Comparison of ENCODE assay signal across 1 cellular context in genomic region chr7:30146127-30146612, GRCh38.
TF ChIP-seq lines count a peak whose summit lies in the region.

No MANE protein-coding gene starts in this region.

TF ChIP-seq in K562, 482 proteins besides CTCF, POLR2A, EP300 and RAD21 (continued from another document and continues in another):
- TF ChIP-seq MAX (CRISPR knock-in tag; IDR thresholded peaks at IDR 0.05) (peak; percentile 70), MAZ (CRISPR knock-in tag; conservative IDR thresholded peaks at IDR 0.05 in 1 of 2, IDR thresholded peaks at IDR 0.05 in 1 of 2) (peak; percentile 43 to 62; a peak in 2 of 4 replicates), FOXM1 (IDR thresholded peaks at IDR 0.05; ENCODE audit: low read depth) (peak; percentile 61), FOXM1 (CRISPR knock-in tag; IDR thresholded peaks at IDR 0.05; ENCODE audit: low read depth) (no peak), CEBPG (CRISPR knock-in tag; IDR thresholded peaks at IDR 0.05) (no peak), CEBPG (tag; conservative IDR thresholded peaks at IDR 0.05 in 1 of 2, IDR thresholded peaks at IDR 0.05 in 1 of 2) (no peak), POLR2G (IDR thresholded peaks at IDR 0.05; ENCODE audit: low read depth, low read length) (no peak), CCAR2 (IDR thresholded peaks at IDR 0.05; ENCODE audit: low read depth, low read length) (no peak), MYC (IDR thresholded peaks at IDR 0.05; ENCODE audit: low read depth, low read length) (peak; percentile 38; the same call in 1 of the 2 replicates), MYC (CRISPR knock-in tag; IDR thresholded peaks at IDR 0.05; ENCODE audit: borderline replicate concordance, low read depth) (no peak), ZNF263 (CRISPR knock-in tag; IDR thresholded peaks at IDR 0.05; ENCODE audit: borderline replicate concordance) (peak; percentile 98), ZFP36 (IDR thresholded peaks at IDR 0.05; ENCODE audit: low read depth, low read length, partially characterized antibody) (no peak), ZNF444 (CRISPR knock-in tag; IDR thresholded peaks at IDR 0.05) (0 out of 2 replicates have a peak, but pooled peaks have one; percentile 13), CCNT2 (IDR thresholded peaks at IDR 0.05; ENCODE audit: borderline replicate concordance, extremely low read depth, insufficient read length, low read depth, low read length) (no peak), RNF2 (IDR thresholded peaks at IDR 0.05) (peak; percentile 60), UBTF (IDR thresholded peaks at IDR 0.05; ENCODE audit: borderline replicate concordance in 1 of 2, low read depth in 2 of 2, low read length in 2 of 2) (no peak), CHD2 (IDR thresholded peaks at IDR 0.05; ENCODE audit: low read depth, low read length) (0 out of 2 replicates have a peak, but pooled peaks have one; percentile 18), ZNF224 (CRISPR knock-in tag; IDR thresholded peaks at IDR 0.05) (no peak), RAD51 (IDR thresholded peaks at IDR 0.05; ENCODE audit: borderline replicate concordance, low read depth) (no peak), ZNF324 (CRISPR knock-in tag; IDR thresholded peaks at IDR 0.05) (no peak), HNRNPLL (IDR thresholded peaks at IDR 0.05; ENCODE audit: low read depth, low read length, poor library complexity, severe bottlenecking) (no peak), NR3C1 (CRISPR knock-in tag; IDR thresholded peaks at IDR 0.05) (no peak), TRIM28 (IDR thresholded peaks at IDR 0.05) (peak; percentile 62; the same call in 1 of the 2 replicates), USF1 (CRISPR knock-in tag; IDR thresholded peaks at IDR 0.05) (peak; percentile 21; the same call in 1 of the 2 replicates), ZNF239 (CRISPR knock-in tag; IDR thresholded peaks at IDR 0.05) (no peak), PHF21A (IDR thresholded peaks at IDR 0.05; ENCODE audit: borderline replicate concordance, low read depth) (peak; percentile 32; the same call in 1 of the 2 replicates), POLR2AphosphoS5 (IDR thresholded peaks at IDR 0.05; ENCODE audit: control insufficient read depth, insufficient read depth, low read depth, low read length) (peak; percentile 77), ZMIZ1 (IDR thresholded peaks at IDR 0.05; ENCODE audit: low read depth in 2 of 2, low read length in 2 of 2) (peak in 1 of 2 experiments; percentile 86; a peak in 2 of 4 replicates), HDAC2 (IDR thresholded peaks at IDR 0.05) (peak; percentile 95), CUX1 (CRISPR knock-in tag; IDR thresholded peaks at IDR 0.05) (no peak), SUPT5H (IDR thresholded peaks at IDR 0.05) (no peak), ZNF146 (CRISPR knock-in tag; IDR thresholded peaks at IDR 0.05; ENCODE audit: unreplicated experiment) (no peak), SMAD3 (CRISPR knock-in tag; conservative IDR thresholded peaks at IDR 0.05) (no peak), FOXA3 (CRISPR knock-in tag; conservative IDR thresholded peaks at IDR 0.05 in 1 of 2, IDR thresholded peaks at IDR 0.05 in 1 of 2) (no peak), DEAF1 (CRISPR knock-in tag; IDR thresholded peaks at IDR 0.05) (no peak), ZNF217 (CRISPR knock-in tag; IDR thresholded peaks at IDR 0.05) (no peak), ZNF280A (IDR thresholded peaks at IDR 0.05; ENCODE audit: low read depth, partially characterized antibody) (peak; percentile 1), NFYB (IDR thresholded peaks at IDR 0.05; ENCODE audit: extremely low read depth, insufficient read length) (no peak), ZNF274 (IDR thresholded peaks at IDR 0.05; ENCODE audit: borderline replicate concordance, low read depth, low read length) (no peak), LARP7 (IDR thresholded peaks at IDR 0.05) (no peak), TEAD2 (tag; IDR thresholded peaks at IDR 0.05) (no peak), CTBP1 (IDR thresholded peaks at IDR 0.05; ENCODE audit: borderline replicate concordance) (peak; percentile 99), MEIS2 (IDR thresholded peaks at IDR 0.05; ENCODE audit: partially characterized antibody) (peak; percentile 87), KDM1A (IDR thresholded peaks at IDR 0.05) (peak; percentile 87 to 93), ARHGAP35 (IDR thresholded peaks at IDR 0.05; ENCODE audit: partially characterized antibody) (no peak), ETV5 (CRISPR knock-in tag; IDR thresholded peaks at IDR 0.05; ENCODE audit: low read depth) (peak; percentile 47; the same call in 1 of the 2 replicates)
- TF ChIP-seq, protein P1, sequence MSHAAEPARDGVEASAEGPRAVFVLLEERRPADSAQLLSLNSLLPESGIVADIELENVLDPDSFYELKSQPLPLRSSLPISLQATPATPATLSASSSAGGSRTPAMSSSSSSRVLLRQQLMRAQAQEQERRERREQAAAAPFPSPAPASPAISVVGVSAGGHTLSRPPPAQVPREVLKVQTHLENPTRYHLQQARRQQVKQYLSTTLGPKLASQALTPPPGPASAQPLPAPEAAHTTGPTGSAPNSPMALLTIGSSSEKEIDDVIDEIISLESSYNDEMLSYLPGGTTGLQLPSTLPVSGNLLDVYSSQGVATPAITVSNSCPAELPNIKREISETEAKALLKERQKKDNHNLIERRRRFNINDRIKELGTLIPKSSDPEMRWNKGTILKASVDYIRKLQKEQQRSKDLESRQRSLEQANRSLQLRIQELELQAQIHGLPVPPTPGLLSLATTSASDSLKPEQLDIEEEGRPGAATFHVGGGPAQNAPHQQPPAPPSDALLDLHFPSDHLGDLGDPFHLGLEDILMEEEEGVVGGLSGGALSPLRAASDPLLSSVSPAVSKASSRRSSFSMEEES (CRISPR knock-in tag; IDR thresholded peaks at IDR 0.05): no peak
- TF ChIP-seq, protein P2, sequence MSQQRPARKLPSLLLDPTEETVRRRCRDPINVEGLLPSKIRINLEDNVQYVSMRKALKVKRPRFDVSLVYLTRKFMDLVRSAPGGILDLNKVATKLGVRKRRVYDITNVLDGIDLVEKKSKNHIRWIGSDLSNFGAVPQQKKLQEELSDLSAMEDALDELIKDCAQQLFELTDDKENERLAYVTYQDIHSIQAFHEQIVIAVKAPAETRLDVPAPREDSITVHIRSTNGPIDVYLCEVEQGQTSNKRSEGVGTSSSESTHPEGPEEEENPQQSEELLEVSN (IDR thresholded peaks at IDR 0.05; ENCODE audit: borderline replicate concordance in 1 of 2, extremely low read depth in 1 of 2, insufficient read depth in 1 of 2, insufficient read length in 1 of 2, low read depth in 1 of 2, low read length in 1 of 2, poor library complexity in 1 of 2, severe bottlenecking in 1 of 2): peak; percentile 68 to 74
